9 cellular contexts compared by ENCODE assay signal in genomic region chr6:152309648-152310047, GRCh38.
DNase-seq lines count a peak whose midpoint lies in the region; ATAC-seq, FAIRE-seq and TF ChIP-seq lines count a peak whose summit lies in the region.
"Had no signal": no experiment of that assay in that cellular context is flagged by ENCODE, and none has a peak within 500 bp of the region (broad histone marks: within the 10 kb centered on the region; RNA-seq: fewer than 3 reads in every experiment).

No MANE protein-coding gene starts in this region.

- TF ChIP-seq EP300 in HepG2 (IDR thresholded peaks at IDR 0.05; ENCODE audit: low read depth in 2 of 2, low read length in 2 of 2): no peak
- TF ChIP-seq EP300 in HepG2 (CRISPR knock-in tag; IDR thresholded peaks at IDR 0.05; ENCODE audit: borderline replicate concordance): no peak

- H3K4me1 ChIP-seq in HepG2 (ENCODE audit: insufficient read depth, low read length): peaks cover 36% of the 10 kb centered on the region

- H3K9ac ChIP-seq in HepG2 (ENCODE audit: insufficient read depth, low read depth, low read length): no peak overlapping the region

- H3K79me2 ChIP-seq in HepG2 (ENCODE audit: insufficient read depth, low read length): no peaks in the 10 kb centered on the region

- no peak overlapping the region for H3K27ac Mint-ChIP-seq in activated naive CD4-positive, alpha-beta T cell treated with anti-CD3 and anti-CD28 coated beads, Interleukin-2, amount 50 U/mL, for 72 hours
- H3K27ac Mint-ChIP-seq: nephron had no signal

- DNase-seq in SW480 (ENCODE audit: low spot score) (peak; percentile 58), AG08395 (ENCODE audit: low spot score) (no peak), NCI-H2227 treated with DMSO at 0.1 percent for 48 hours (lab: John Stamatoyannopoulos, UW) (no peak), GM19240 (ENCODE audit: insufficient read length, low spot score) (no peak), HepG2 (ENCODE audit: low spot score) (no peak)
- peak; percentile 56 to 72 for DNase-seq in activated naive CD4-positive, alpha-beta T cell treated with anti-CD3 and anti-CD28 coated beads, Interleukin-2, amount 50 U/mL, for 72 hours (ENCODE audit: low spot score in 2 of 2)
- DNase-seq in stimulated activated CD4-positive, alpha-beta T cell treated with anti-CD3 and anti-CD28 coated beads, TNF-alpha, amount 100 ng/mL, for 4 hours (ENCODE audit: low read depth in 3 of 3): peak; percentile 9 to 36 (median 20)

- WGBS in HepG2 (ENCODE audit: low lambda C conversion rate): 91% methylated on average over 6 of the region's 6 CpGs

- H3K9me3 ChIP-seq in HepG2 (ENCODE audit: low read length): no peaks in the 10 kb centered on the region

- no peaks in the 10 kb centered on the region for H3K36me3 ChIP-seq in HepG2 (replicated peaks in 1 of 2; ENCODE audit: control insufficient read depth in 1 of 2, insufficient read depth in 2 of 2, low read length in 2 of 2)

- no peaks in the 10 kb centered on the region for H3K27me3 ChIP-seq in HepG2 (ENCODE audit: control insufficient read depth in 1 of 2, insufficient read depth in 2 of 2, low read length in 2 of 2)

- H3K4me2 ChIP-seq in HepG2 (ENCODE audit: low read depth, low read length): no peak overlapping the region

- POLR2A ChIA-PET in HepG2 (lab: Yijun Ruan, JAX): no interaction called here

- TF ChIP-seq RAD21 in HepG2 (CRISPR knock-in tag; IDR thresholded peaks at IDR 0.05): no peak

- FAIRE-seq in HepG2 (lab: Jason Lieb, UNC): no peak

- H3K9me3 Mint-ChIP-seq in activated naive CD4-positive, alpha-beta T cell treated with anti-CD3 and anti-CD28 coated beads, Interleukin-2, amount 50 U/mL, for 72 hours: no peaks in the 10 kb centered on the region
- H3K9me3 Mint-ChIP-seq: nephron had no signal

- CTCF ChIA-PET in HepG2 (lab: Yijun Ruan, JAX; ENCODE audit: low intra/inter-chr PET ratio, low total read pairs): no interaction called here

- H3K36me3 Mint-ChIP-seq in activated naive CD4-positive, alpha-beta T cell treated with anti-CD3 and anti-CD28 coated beads, Interleukin-2, amount 50 U/mL, for 72 hours: no peaks in the 10 kb centered on the region

- ATAC-seq in GM19467 (IDR thresholded peaks at IDR 0.05; ENCODE audit: unreplicated experiment) (peak; percentile 56), HepG2 (no peak)
- peak; percentile 99 to 100 for ATAC-seq in activated naive CD4-positive, alpha-beta T cell treated with anti-CD3 and anti-CD28 coated beads, Interleukin-2, amount 50 U/mL, for 72 hours

- H3K4me3 ChIP-seq in HepG2 (replicated peaks in 1 of 3; ENCODE audit: insufficient read depth in 1 of 3, low read depth in 2 of 3, low read length in 3 of 3): no peak overlapping the region

- no peak overlapping the region for H2AFZ ChIP-seq in HepG2 (ENCODE audit: low read length)

- no peak for TF ChIP-seq POLR2A in HepG2 (IDR thresholded peaks at IDR 0.05; ENCODE audit: insufficient read depth in 1 of 2, low read depth in 2 of 2, low read length in 2 of 2)

- no peak for TF ChIP-seq CTCF in HepG2 (CRISPR knock-in tag; IDR thresholded peaks at IDR 0.05)

- BruUV-seq in HepG2 (replicated peaks; lab: Mats Ljungman, UMichigan): no TSS peak

- no peak overlapping the region for H3K27ac ChIP-seq in HepG2 (ENCODE audit: extremely low read length, insufficient read depth, low read length)

- no peaks in the 10 kb centered on the region for H4K20me1 ChIP-seq in HepG2 (ENCODE audit: insufficient read depth, low read length)

- in situ Hi-C loops in HepG2 (cut with HindIII; ENCODE audit: extremely low pct_ligation_motif_present, low pct_unique_long_range_greater_than_20kb): no loop called here

- intact Hi-C loops in HepG2 (cut with micrococcal nuclease; ENCODE audit: unreplicated experiment): no loop called here

TF ChIP-seq in HepG2, 621 proteins besides CTCF, POLR2A, EP300 and RAD21:
- no peak for TF ChIP-seq KLF12 (CRISPR knock-in tag; IDR thresholded peaks at IDR 0.05; ENCODE audit: borderline replicate concordance)
- TF ChIP-seq HMGA1 (CRISPR knock-in tag; conservative IDR thresholded peaks at IDR 0.05): no peak
- TF ChIP-seq IRF2 (CRISPR knock-in tag; IDR thresholded peaks at IDR 0.05): no peak
- TF ChIP-seq DPF2 (CRISPR knock-in tag; IDR thresholded peaks at IDR 0.05; ENCODE audit: borderline replicate concordance, low read depth): no peak
- TF ChIP-seq ZNF781 (CRISPR knock-in tag; IDR thresholded peaks at IDR 0.05; ENCODE audit: borderline replicate concordance, not compliant biosample characterization): no peak
- no peak for TF ChIP-seq IKZF1 (IDR thresholded peaks at IDR 0.05)
- no peak for TF ChIP-seq NFE2L1 (CRISPR knock-in tag; IDR thresholded peaks at IDR 0.05; ENCODE audit: borderline replicate concordance)
- no peak for TF ChIP-seq KDM4B (CRISPR knock-in tag; IDR thresholded peaks at IDR 0.05)
- no peak for TF ChIP-seq CEBPB (IDR thresholded peaks at IDR 0.05; ENCODE audit: borderline replicate concordance, low read depth, low read length)
- TF ChIP-seq GZF1 (CRISPR knock-in tag; IDR thresholded peaks at IDR 0.05): no peak
- no peak for TF ChIP-seq PRDM10 (CRISPR knock-in tag; IDR thresholded peaks at IDR 0.05; ENCODE audit: low read depth)
- TF ChIP-seq ZSCAN21 (CRISPR knock-in tag; IDR thresholded peaks at IDR 0.05; ENCODE audit: borderline replicate concordance): no peak
- TF ChIP-seq TEAD3 (CRISPR knock-in tag; optimal IDR thresholded peaks at IDR 0.05; ENCODE audit: borderline replicate concordance): no peak
- TF ChIP-seq WIZ (CRISPR knock-in tag; IDR thresholded peaks at IDR 0.05): no peak

Comparison
In these comparisons a context has a peak if more than half of its experiments do, and no peak if none do; other contexts are left out.
1. DNase-seq: peak in SW480 (single experiment), activated naive CD4-positive, alpha-beta T cell treated with anti-CD3 and anti-CD28 coated beads, Interleukin-2, amount 50 U/mL, for 72 hours (2 of 2) and stimulated activated CD4-positive, alpha-beta T cell treated with anti-CD3 and anti-CD28 coated beads, TNF-alpha, amount 100 ng/mL, for 4 hours (3 of 3); none in AG08395 (single experiment), NCI-H2227 treated with DMSO at 0.1 percent for 48 hours (single experiment), GM19240 (single experiment) and HepG2 (single experiment).